ENCODE assay signal across 8 cellular contexts in the genomic region with DNA sequence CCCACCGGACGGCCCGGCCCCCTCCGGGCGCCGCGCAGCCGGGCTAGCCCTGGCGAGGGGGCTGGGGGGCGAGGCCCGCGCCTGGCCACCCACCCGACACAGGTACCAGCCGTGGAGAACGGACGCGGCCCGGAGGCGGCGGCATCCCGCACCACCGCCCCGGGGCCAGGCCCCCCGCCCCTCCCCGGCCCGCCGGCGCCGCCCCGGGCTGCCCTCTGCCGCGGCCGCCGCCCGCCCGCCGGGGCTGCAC. TPM values are rescaled to one million over a fixed set of nuclear protein-coding genes. Genes with fewer than 3 reads are reported as not detected.
DNase-seq lines count a peak whose midpoint lies in the region; ATAC-seq and FAIRE-seq lines count a peak whose summit lies in the region.

No MANE protein-coding gene starts in this region.

- no peaks in the 10 kb centered on the region for H3K27me3 Mint-ChIP-seq in activated CD4-positive, alpha-beta T cell treated with anti-CD3 and anti-CD28 coated beads for 36 hours

- CTCF ChIA-PET in activated CD4-positive, alpha-beta T cell treated with anti-CD3 and anti-CD28 coated beads for 36 hours (lab: Charles Lee), result interaction anchor here (0.8 to 6.1 kb wide), 11 partner anchors 9 to 112 kb away, joined by 3 to 61 read pairs (median 4); no protein-coding TSS in a partner anchor

- H3K27ac Mint-ChIP-seq in activated CD4-positive, alpha-beta T cell treated with anti-CD3 and anti-CD28 coated beads for 36 hours, result no peak overlapping the region

- peaks cover 33% of the 10 kb centered on the region for H3K36me3 Mint-ChIP-seq in activated CD4-positive, alpha-beta T cell treated with anti-CD3 and anti-CD28 coated beads for 36 hours (ENCODE audit: low read depth)

- WGBS in small intestine, 3 donors, result 0 to 1% (median 0%) methylated on average over 4 to 37 of the region's 37 CpGs

- no peaks in the 10 kb centered on the region for H3K36me3 ChIP-seq in HUES6 (ENCODE audit: control insufficient read depth, insufficient read depth, low read length)
- peaks cover 0 to 1% of the 10 kb centered on the region in 2 donors for H3K36me3 ChIP-seq in small intestine (ENCODE audit: control insufficient read depth in 2 of 2, insufficient read depth in 2 of 2, low read length in 2 of 2)

- H3K27me3 ChIP-seq in HUES6 (ENCODE audit: control insufficient read depth, insufficient read depth, low read length) (no peaks in the 10 kb centered on the region), small intestine (ENCODE audit: control insufficient read depth in 2 of 2, insufficient read depth in 2 of 2, low read length in 2 of 2) (no peaks in the 10 kb centered on the region)

- ATAC-seq in activated CD4-positive, alpha-beta T cell treated with anti-CD3 and anti-CD28 coated beads for 36 hours, result peak; percentile 13
- ATAC-seq in GM19467 (IDR thresholded peaks at IDR 0.05; ENCODE audit: unreplicated experiment) (no peak), GM18861 (IDR thresholded peaks at IDR 0.05; ENCODE audit: unreplicated experiment) (no peak)

- POLR2A ChIA-PET in activated CD4-positive, alpha-beta T cell treated with anti-CD3 and anti-CD28 coated beads for 36 hours (lab: Charles Lee), result interaction anchor here (0.6 to 1.4 kb wide), 2 partner anchors 9 to 369 kb away, joined by 4 read pairs; a partner anchor contains a TSS

- no peak for DNase-seq in activated CD4-positive, alpha-beta T cell treated with anti-CD3 and anti-CD28 coated beads for 36 hours
- no peak for DNase-seq in activated CD4-positive, alpha-beta T cell treated with anti-CD3 and anti-CD28 coated beads, Interleukin-2, amount 50 U/mL, for 1 hour
- DNase-seq in epithelial cell of prostate (ENCODE audit: low read depth, low spot score), result no peak
- DNase-seq in small intestine, result no peak
- no peak for DNase-seq in NCI-H2107 (lab: John Stamatoyannopoulos, UW)

- H3K4me3 Mint-ChIP-seq in activated CD4-positive, alpha-beta T cell treated with anti-CD3 and anti-CD28 coated beads for 36 hours, result peak overlapping the region; percentile 82

- intact Hi-C loops in activated CD4-positive, alpha-beta T cell treated with anti-CD3 and anti-CD28 coated beads for 36 hours (cut with DNase I, micrococcal nuclease), result loop anchor here (1.0 to 10.0 kb wide), 9 partner anchors 62 to 657 kb away; a partner anchor contains a TSS

- H3K9ac ChIP-seq in HUES6 (ENCODE audit: low read length), result peak overlapping the region; percentile 75

- H3K4me1 Mint-ChIP-seq in activated CD4-positive, alpha-beta T cell treated with anti-CD3 and anti-CD28 coated beads for 36 hours, result peaks cover 53% of the 10 kb centered on the region

- FAIRE-seq in small intestine (lab: Jason Lieb, UNC), result no peak

- no peaks in the 10 kb centered on the region for H3K9me3 ChIP-seq in HUES6 (ENCODE audit: control insufficient read depth, insufficient read depth, low read depth, low read length)
- no peaks in the 10 kb centered on the region for H3K9me3 ChIP-seq in small intestine (ENCODE audit: control insufficient read depth, low read depth)

- H3K27ac ChIP-seq in HUES6 (ENCODE audit: low read depth, low read length) (no peak overlapping the region), epithelial cell of prostate (peak overlapping the region; percentile 91), small intestine (ENCODE audit: low read depth in 1 of 2, low read length in 1 of 2) (peak overlapping the region; percentile 94 to 97)

- H3K4me1 ChIP-seq in HUES6 (ENCODE audit: control insufficient read depth, insufficient read depth, low read length) (peaks cover 24% of the 10 kb centered on the region), small intestine (ENCODE audit: control insufficient read depth in 2 of 2, insufficient read depth in 1 of 2, low read depth in 1 of 2, low read length in 1 of 2) (peaks cover 7 to 18% of the 10 kb centered on the region in 2 donors)

- no peaks in the 10 kb centered on the region for H3K9me3 Mint-ChIP-seq in activated CD4-positive, alpha-beta T cell treated with anti-CD3 and anti-CD28 coated beads for 36 hours (ENCODE audit: low read depth)

- H3K4me3 ChIP-seq in HUES6 (ENCODE audit: low read depth, low read length) (peak overlapping the region; percentile 75), small intestine (ENCODE audit: low read depth in 1 of 2, low read length in 2 of 2) (peak overlapping the region; percentile 83 to 85)

RNA-seq across cellular contexts. Expression of a gene that starts 0.4 kb away (rescaled TPM):
- total RNA-seq in activated CD4-positive, alpha-beta T cell treated with anti-CD3 and anti-CD28 coated beads for 36 hours, result 10 to 100 TPM; 30.1 to 32.0 TPM
- 10 to 100 TPM in 2 of 3 donors, 1 to 10 TPM in 1; 7.8 to 18.1 (median 10.5) TPM for polyA plus RNA-seq in small intestine
